In the genomic region with DNA sequence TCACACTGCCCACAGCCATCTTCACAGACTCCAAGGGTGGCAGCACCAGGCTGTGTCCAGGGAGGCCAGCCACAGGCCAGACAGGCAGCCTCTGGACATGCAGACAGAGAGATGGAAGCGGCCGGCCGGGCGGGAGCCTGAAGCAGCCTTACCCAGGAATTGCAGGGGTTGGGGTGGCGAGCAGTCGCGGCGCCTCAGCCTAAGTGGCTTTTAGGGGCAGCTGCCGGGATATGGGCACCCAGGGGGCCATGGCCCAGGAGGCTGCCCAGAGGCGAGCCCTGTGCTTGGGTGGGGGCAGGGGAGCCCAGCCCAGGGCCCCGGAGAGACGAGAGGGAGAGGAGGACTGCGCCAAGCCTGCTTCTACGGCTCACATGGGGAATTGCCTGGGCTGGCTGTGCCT, we compare ENCODE assay signal across 14 cellular contexts. TPM values are rescaled to one million over a fixed set of nuclear protein-coding genes. Genes with fewer than 3 reads are reported as not detected.
DNase-seq lines count a peak whose midpoint lies in the region; ATAC-seq lines count a peak whose summit lies in the region.
"Had no signal": no experiment of that assay in that cellular context is flagged by ENCODE, and none has a peak within 500 bp of the region (broad histone marks: within the 10 kb centered on the region; RNA-seq: fewer than 3 reads in every experiment).

No MANE protein-coding gene starts in this region.

- no peaks in the 10 kb centered on the region for H3K36me3 Mint-ChIP-seq in activated T-cell treated with anti-CD3 and anti-CD28 coated beads, Interleukin-2, amount 50 U/mL, for 4 hours (ENCODE audit: insufficient read depth)
- peaks cover 3% of the 10 kb centered on the region for H3K36me3 Mint-ChIP-seq in effector memory CD8-positive, alpha-beta T cell (ENCODE audit: insufficient read depth)
- H3K36me3 Mint-ChIP-seq: activated naive CD8-positive, alpha-beta T cell had no signal

- peaks cover 26 to 44% (median 42%) of the 10 kb centered on the region in 3 donors for H3K4me1 ChIP-seq in skeletal muscle tissue (ENCODE audit: control insufficient read depth in 3 of 3, insufficient read depth in 3 of 3, low read length in 3 of 3)

- no peak overlapping the region for H3K27ac Mint-ChIP-seq in effector memory CD8-positive, alpha-beta T cell
- H3K27ac Mint-ChIP-seq: activated naive CD8-positive, alpha-beta T cell; CD14-positive monocyte; nephron progenitor cell had no signal

- H3K4me1 Mint-ChIP-seq in activated T-cell treated with anti-CD3 and anti-CD28 coated beads, Interleukin-2, amount 50 U/mL, for 4 hours (ENCODE audit: low read depth): peaks cover 18% of the 10 kb centered on the region
- peaks cover 9 to 12% of the 10 kb centered on the region in 2 donors for H3K4me1 Mint-ChIP-seq in effector memory CD8-positive, alpha-beta T cell (ENCODE audit: low read depth in 2 of 2)

- H3K27ac ChIP-seq in skeletal muscle tissue (ENCODE audit: low read depth, low read length): no peak overlapping the region
- H3K27ac ChIP-seq: brain microvascular endothelial cell had no signal

- DNase-seq in activated T-cell treated with anti-CD3 and anti-CD28 coated beads, Interleukin-2, amount 50 U/mL, for 4 hours: no peak
- DNase-seq in activated T-cell treated with anti-CD3 and anti-CD28 coated beads, Interleukin-2, amount 50 U/mL, for 1 hour: no peak
- DNase-seq in effector memory CD8-positive, alpha-beta T cell: no peak
- DNase-seq: activated CD4-positive, alpha-beta T cell treated with anti-CD3 and anti-CD28 coated beads for 48 hours; brain microvascular endothelial cell; nephron progenitor cell; OCI-M1; stimulated activated naive CD8-positive, alpha-beta T cell treated with anti-CD3 and anti-CD28 coated beads, Interleukin-15, Interleukin-2, amounts not matched to agents 100 U/mL and 50 U/mL, for 24 hours had no signal

- ATAC-seq in activated T-cell treated with anti-CD3 and anti-CD28 coated beads, Interleukin-2, amount 50 U/mL, for 4 hours: no peak
- ATAC-seq in effector memory CD8-positive, alpha-beta T cell (replicated peaks): no peak
- ATAC-seq in HG03442 (IDR thresholded peaks at IDR 0.05; ENCODE audit: unreplicated experiment) (no peak), GM19328 (IDR thresholded peaks at IDR 0.05; ENCODE audit: unreplicated experiment) (no peak)
- ATAC-seq: stimulated activated naive CD8-positive, alpha-beta T cell treated with anti-CD3 and anti-CD28 coated beads, Interleukin-15, Interleukin-2, amounts not matched to agents 100 U/mL and 50 U/mL, for 24 hours had no signal

- H3K4me3 ChIP-seq in skeletal muscle tissue (ENCODE audit: low read length in 3 of 3): no peak overlapping the region

- peak overlapping the region in 2 of 3 donors; percentile 4 to 25 for H3K9ac ChIP-seq in skeletal muscle tissue (ENCODE audit: low read depth in 1 of 3, low read length in 3 of 3)

- H3K9me3 Mint-ChIP-seq in activated T-cell treated with anti-CD3 and anti-CD28 coated beads, Interleukin-2, amount 50 U/mL, for 4 hours: no peaks in the 10 kb centered on the region
- no peaks in the 10 kb centered on the region for H3K9me3 Mint-ChIP-seq in effector memory CD8-positive, alpha-beta T cell
- H3K9me3 Mint-ChIP-seq: nephron progenitor cell had no signal

- peaks cover 5 to 15% (median 10%) of the 10 kb centered on the region in 3 donors for H3K27me3 ChIP-seq in skeletal muscle tissue (ENCODE audit: control insufficient read depth in 3 of 3, insufficient read depth in 3 of 3, low read length in 3 of 3)

- H3K9me3 ChIP-seq in skeletal muscle tissue (ENCODE audit: control insufficient read depth in 3 of 3, low read length in 3 of 3): no peaks in the 10 kb centered on the region
- H3K9me3 ChIP-seq: esophagus muscularis mucosa had no signal

- H3K4me3 Mint-ChIP-seq in activated T-cell treated with anti-CD3 and anti-CD28 coated beads, Interleukin-2, amount 50 U/mL, for 4 hours: peak overlapping the region; percentile 33
- H3K4me3 Mint-ChIP-seq in effector memory CD8-positive, alpha-beta T cell: peak overlapping the region; percentile 59 to 66

- H3K27me3 Mint-ChIP-seq in activated T-cell treated with anti-CD3 and anti-CD28 coated beads, Interleukin-2, amount 50 U/mL, for 4 hours (ENCODE audit: low read depth): peaks cover 26% of the 10 kb centered on the region
- peaks cover 19 to 29% of the 10 kb centered on the region in 2 donors for H3K27me3 Mint-ChIP-seq in effector memory CD8-positive, alpha-beta T cell

- no peaks in the 10 kb centered on the region for H3K36me3 ChIP-seq in skeletal muscle tissue (ENCODE audit: control insufficient read depth in 3 of 3, insufficient read depth in 3 of 3, low read length in 3 of 3)
- H3K36me3 ChIP-seq: brain microvascular endothelial cell had no signal

RNA-seq across cellular contexts. Expression of a gene that starts 1.5 kb away (rescaled TPM):
- 1 to 10 TPM; 2.0 to 4.4 (median 2.0) TPM for total RNA-seq in activated T-cell treated with anti-CD3 and anti-CD28 coated beads, Interleukin-2, amount 50 U/mL, for 4 hours
- total RNA-seq in skeletal muscle tissue: 15.1 TPM

RNA-seq across cellular contexts. Expression of a gene that starts 5.7 kb away (rescaled TPM):
- total RNA-seq in activated T-cell treated with anti-CD3 and anti-CD28 coated beads, Interleukin-2, amount 50 U/mL, for 4 hours: 10 to 100 TPM in 2 of 3 donors, 1 to 10 TPM in 1; 9.2 to 19.0 (median 13.1) TPM
- total RNA-seq in skeletal muscle tissue: not detected
- total RNA-seq: esophagus muscularis mucosa had no signal

RNA-seq across cellular contexts. Expression of a gene that starts 15.6 kb away (rescaled TPM):
- 100 to 1,000 TPM; 118 to 127 (median 126) TPM for total RNA-seq in activated T-cell treated with anti-CD3 and anti-CD28 coated beads, Interleukin-2, amount 50 U/mL, for 4 hours
- 4.7 TPM for total RNA-seq in skeletal muscle tissue

RNA-seq across cellular contexts. Expression of a gene that starts 22.4 kb away (rescaled TPM):
- 10 to 100 TPM; 30.5 to 43.5 (median 34.8) TPM for total RNA-seq in activated T-cell treated with anti-CD3 and anti-CD28 coated beads, Interleukin-2, amount 50 U/mL, for 4 hours
- total RNA-seq in skeletal muscle tissue: 13.6 TPM

RNA-seq across cellular contexts. Expression of a gene that starts 22.5 kb away (rescaled TPM):
- total RNA-seq in activated T-cell treated with anti-CD3 and anti-CD28 coated beads, Interleukin-2, amount 50 U/mL, for 4 hours: 10 to 100 TPM; 87.6 to 98.0 (median 94.5) TPM
- total RNA-seq in skeletal muscle tissue: 49.6 TPM

Comparison
In these comparisons a context has a peak if more than half of its experiments do, and no peak if none do; other contexts are left out.
1. RNA of a gene that starts 5.7 kb away (total RNA-seq): 9.2 to 19.0 TPM in activated T-cell treated with anti-CD3 and anti-CD28 coated beads, Interleukin-2, amount 50 U/mL, for 4 hours; not detected in skeletal muscle tissue (single experiment); every median in the first group is over 10 times any median in the second.
2. RNA of a gene that starts 15.6 kb away (total RNA-seq): 118 to 127 TPM in activated T-cell treated with anti-CD3 and anti-CD28 coated beads, Interleukin-2, amount 50 U/mL, for 4 hours; 4.7 TPM in skeletal muscle tissue (single experiment); every median in the first group is over 10 times any median in the second.